ENCODE assay signal across 19 cellular contexts in the genomic region with DNA sequence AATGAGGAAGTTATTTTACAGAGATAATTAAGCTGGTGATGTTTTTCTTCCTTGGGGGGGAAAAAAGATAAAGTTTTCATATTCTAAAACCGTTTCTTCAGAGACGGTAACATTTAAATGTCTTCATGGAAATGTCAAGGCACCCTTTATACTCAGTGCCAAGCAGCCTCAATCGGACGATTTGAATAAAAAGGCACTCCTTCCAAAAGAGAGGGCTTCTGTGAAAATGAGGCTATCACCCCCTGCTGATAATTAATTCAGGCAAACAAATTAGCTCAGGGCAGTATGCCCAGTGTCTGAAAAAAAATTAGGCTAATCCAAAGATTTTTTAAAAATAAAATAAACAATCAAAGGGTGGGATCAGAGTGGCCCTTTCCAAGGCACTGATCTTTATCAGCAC.
DNase-seq lines count a peak whose midpoint lies in the region; ATAC-seq lines count a peak whose summit lies in the region.
"Had no signal": no experiment of that assay in that cellular context is flagged by ENCODE, and none has a peak within 500 bp of the region (broad histone marks: within the 10 kb centered on the region; RNA-seq: fewer than 3 reads in every experiment).

No MANE protein-coding gene starts in this region.

- no peak for ATAC-seq in GM19395 (IDR thresholded peaks at IDR 0.05; ENCODE audit: unreplicated experiment)
- ATAC-seq: HCT116 had no signal

- peak; percentile 50 for DNase-seq in NCI-H1092 treated with DMSO at 0.1 percent for 48 hours (lab: John Stamatoyannopoulos, UW)
- DNase-seq in NCI-H1092 (lab: John Stamatoyannopoulos, UW), result no peak
- peak; percentile 79 for DNase-seq in NCI-H146 (lab: John Stamatoyannopoulos, UW)
- peak; percentile 29 for DNase-seq in cerebellar cortex (ENCODE audit: low spot score)
- DNase-seq in superior temporal gyrus (ENCODE audit: extremely low spot score), result peak; percentile 50
- no peak for DNase-seq in NOMO-1 treated with DMSO at 0.1 percent for 48 hours (lab: John Stamatoyannopoulos, UW; ENCODE audit: unreplicated experiment)
- no peak for DNase-seq in NCI-H69 (lab: John Stamatoyannopoulos, UW)
- DNase-seq: ACHN; MM.1S; NCI-H1694 treated with DMSO at 0.1 percent for 48 hours; NCI-H2081; NCI-H2227 treated with DMSO at 0.1 percent for 48 hours; NCI-H526 treated with DMSO at 0.1 percent for 48 hours; NK-92 treated with Interleukin-12 subunit alpha and Interleukin-12 subunit beta, amount 100 ng/mL, for 24 hours; Right ventricle myocardium superior; RPMI8226; T-helper 1 cell had no signal

Comparison
In these comparisons a context has a peak if more than half of its experiments do, and no peak if none do; other contexts are left out.
1. DNase-seq: peak in NCI-H1092 treated with DMSO at 0.1 percent for 48 hours (single experiment), NCI-H146 (single experiment), cerebellar cortex (single experiment) and superior temporal gyrus (single experiment); none in NCI-H1092 (single experiment), NOMO-1 treated with DMSO at 0.1 percent for 48 hours (single experiment) and NCI-H69 (single experiment).